Comparison of ENCODE assay signal across 1 cellular context in genomic region chr6:167546611-167547327, GRCh38.
TF ChIP-seq lines count a peak whose summit lies in the region.

No MANE protein-coding gene starts in this region.

TF ChIP-seq in A549, 52 proteins besides CTCF, POLR2A, EP300 and RAD21:
- no peak for TF ChIP-seq EHMT2 (IDR thresholded peaks at IDR 0.05; ENCODE audit: low read depth)
- TF ChIP-seq E2F6 (IDR thresholded peaks at IDR 0.05; ENCODE audit: borderline replicate concordance, low read depth), result peak; percentile 56; the same call in 1 of the 2 replicates
